In genomic region chr2:220228310-220229006, GRCh38 we compare ENCODE assay signal across 11 cellular contexts.
DNase-seq lines count a peak whose midpoint lies in the region; ATAC-seq and TF ChIP-seq lines count a peak whose summit lies in the region.
"Had no signal": no experiment of that assay in that cellular context is flagged by ENCODE, and none has a peak within 500 bp of the region (broad histone marks: within the 10 kb centered on the region; RNA-seq: fewer than 3 reads in every experiment).

No MANE protein-coding gene starts in this region.

- H3K4me1 ChIP-seq in Panc1 (ENCODE audit: control insufficient read depth, insufficient read depth, low read length) (peaks cover 6% of the 10 kb centered on the region), testis (no peaks in the 10 kb centered on the region)

- intact Hi-C loops in Panc1 (cut with micrococcal nuclease; ENCODE audit: unreplicated experiment) = no loop called here
- intact Hi-C loops in testis (cut with DNase I; ENCODE audit: low total_unique reads) = no loop called here

- TF ChIP-seq CTCF in Panc1 (IDR thresholded peaks at IDR 0.05) (no peak), testis (IDR thresholded peaks at IDR 0.05) (no peak)

- POLR2A ChIA-PET in Panc1 (lab: Charles Lee) = no interaction called here

- no peaks in the 10 kb centered on the region for H3K27me3 ChIP-seq in Panc1 (ENCODE audit: control insufficient read depth, insufficient read depth, low read length)
- no peaks in the 10 kb centered on the region for H3K27me3 ChIP-seq in testis

- no peak for TF ChIP-seq POLR2A in testis (IDR thresholded peaks at IDR 0.05)

- peak; percentile 99 for DNase-seq in ELR (ENCODE audit: low read depth)
- DNase-seq in Panc1 (ENCODE audit: low read depth, low spot score) = peak; percentile 59
- peak; percentile 100 for DNase-seq in non-pigmented ciliary epithelial cell (ENCODE audit: low read depth)
- no peak for DNase-seq in NCI-H2107 (lab: John Stamatoyannopoulos, UW)
- no peak for DNase-seq in testis
- DNase-seq: immature natural killer cell, NCI-H1092 treated with DMSO at 0.1 percent for 48 hours, right cardiac atrium had no signal

- no TSS peak for BruUV-seq in Panc1 (replicated peaks; lab: Mats Ljungman, UMichigan)

- H3K36me3 ChIP-seq in Panc1 (ENCODE audit: control insufficient read depth, insufficient read depth, low read length) (no peaks in the 10 kb centered on the region), testis (ENCODE audit: low read depth, missing control alignments) (no peaks in the 10 kb centered on the region)

- H3K27ac ChIP-seq in Panc1 (ENCODE audit: low read length) (peak overlapping the region; percentile 81), testis (no peak overlapping the region)

- ATAC-seq in Panc1 (peak; percentile 89), esophagus mucosa (peak; percentile 89), HG03039 (IDR thresholded peaks at IDR 0.05; ENCODE audit: unreplicated experiment) (no peak), HG03025 (IDR thresholded peaks at IDR 0.05; ENCODE audit: low FRiP score, unreplicated experiment) (no peak)
- ATAC-seq: right cardiac atrium had no signal

- WGBS in testis, 2 donors = 56 to 71% methylated on average over 8 of the region's 8 CpGs

- CTCF ChIA-PET in Panc1 (lab: Charles Lee) = no interaction called here

- in situ Hi-C loops in Panc1 (cut with HindIII; ENCODE audit: low pct_unique_long_range_greater_than_20kb, low sequenced_read_pairs) = no loop called here

- H3K4me3 ChIP-seq in Panc1 (ENCODE audit: low read depth in 2 of 2, low read length in 2 of 2) (peak overlapping the region in 1 of 2 experiments; percentile 15; a peak in 2 of 4 replicates), testis (no peak overlapping the region)

- H3K9me3 ChIP-seq in Panc1 (ENCODE audit: control insufficient read depth, insufficient read depth, low read depth, low read length) (no peaks in the 10 kb centered on the region), testis (no peaks in the 10 kb centered on the region)

Comparison
In these comparisons a context has a peak if more than half of its experiments do, and no peak if none do; other contexts are left out.
1. DNase-seq: peak in ELR (single experiment), Panc1 (single experiment) and non-pigmented ciliary epithelial cell (single experiment); none in NCI-H2107 (single experiment) and testis (single experiment).
2. ATAC-seq: peak in Panc1 (single experiment) and esophagus mucosa (single experiment); none in HG03039 (single experiment) and HG03025 (single experiment).